26 cellular contexts compared by ENCODE assay signal in the genomic region with DNA sequence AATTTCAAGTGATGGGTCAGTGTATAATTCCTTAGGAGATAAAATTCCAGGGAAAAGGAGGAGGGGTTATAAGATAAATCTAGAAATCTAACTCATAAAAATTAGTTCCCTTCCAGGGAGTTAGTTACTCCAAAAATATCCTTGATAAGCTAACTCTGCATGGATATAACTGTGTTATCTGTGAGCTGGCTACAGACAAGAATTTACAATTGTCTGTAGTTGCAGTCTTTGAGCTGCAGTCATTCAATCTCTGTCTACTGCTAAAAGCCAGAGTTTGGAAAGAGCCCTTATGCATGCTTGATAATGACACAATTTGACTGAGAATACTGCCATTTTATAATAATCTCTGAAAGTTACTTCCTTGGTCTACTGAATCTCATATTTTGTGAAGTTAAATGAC.
"Had no signal": no experiment of that assay in that cellular context is flagged by ENCODE, and none has a peak within 500 bp of the region (broad histone marks: within the 10 kb centered on the region; RNA-seq: fewer than 3 reads in every experiment).

No MANE protein-coding gene starts in this region.

- H3K27ac ChIP-seq: body of pancreas, colonic mucosa had no signal

- H3K36me3 Mint-ChIP-seq: activated naive CD8-positive, alpha-beta T cell had no signal

- H3K4me3 ChIP-seq: body of pancreas, colonic mucosa had no signal

- ATAC-seq: activated CD4-positive, alpha-beta T cell treated with anti-CD3 and anti-CD28 coated beads for 36 hours; activated T-cell treated with anti-CD3 and anti-CD28 coated beads, Interleukin-2, amount 50 U/mL, for 4 hours; activated T-helper 17 cell treated with anti-CD3 and anti-CD28 coated beads, Interleukin-2, amount 50 U/mL, for 72 hours; body of pancreas; esophagus mucosa had no signal

- H3K4me3 Mint-ChIP-seq: activated CD4-positive, alpha-beta memory T cell treated with anti-CD3 and anti-CD28 coated beads, Interleukin-2, amount 10 ng/mL, durations not matched to agents 7 days and 5 days; activated CD4-positive, alpha-beta T cell treated with anti-CD3 and anti-CD28 coated beads for 36 hours; activated CD4-positive, alpha-beta T cell treated with anti-CD3 and anti-CD28 coated beads, Interleukin-2, amount 10 ng/mL, durations not matched to agents 24 days and 14 days; activated naive CD8-positive, alpha-beta T cell; activated T-cell treated with anti-CD3 and anti-CD28 coated beads, Interleukin-2, amount 50 U/mL, for 4 hours; activated T-helper 17 cell treated with anti-CD3 and anti-CD28 coated beads, Interleukin-2, amount 50 U/mL, for 72 hours had no signal

- H3K27me3 Mint-ChIP-seq: activated CD4-positive, alpha-beta memory T cell treated with anti-CD3 and anti-CD28 coated beads, Interleukin-2, amount 10 ng/mL, durations not matched to agents 7 days and 5 days; activated CD4-positive, alpha-beta T cell treated with anti-CD3 and anti-CD28 coated beads for 36 hours; activated naive CD8-positive, alpha-beta T cell; activated T-helper 17 cell treated with anti-CD3 and anti-CD28 coated beads, Interleukin-2, amount 50 U/mL, for 72 hours had no signal

- H3K27ac Mint-ChIP-seq: activated CD4-positive, alpha-beta memory T cell treated with anti-CD3 and anti-CD28 coated beads, Interleukin-2, amount 10 ng/mL, durations not matched to agents 7 days and 5 days; activated CD4-positive, alpha-beta T cell treated with anti-CD3 and anti-CD28 coated beads for 36 hours; activated CD4-positive, alpha-beta T cell treated with anti-CD3 and anti-CD28 coated beads, Interleukin-2, amount 10 ng/mL, durations not matched to agents 24 days and 14 days; activated naive CD8-positive, alpha-beta T cell; activated T-helper 17 cell treated with anti-CD3 and anti-CD28 coated beads, Interleukin-2, amount 50 U/mL, for 72 hours had no signal

- H3K27me3 ChIP-seq: body of pancreas, colonic mucosa had no signal

- H3K4me1 ChIP-seq: body of pancreas, colonic mucosa had no signal

- H3K9me3 Mint-ChIP-seq: activated CD4-positive, alpha-beta memory T cell treated with anti-CD3 and anti-CD28 coated beads, Interleukin-2, amount 10 ng/mL, durations not matched to agents 7 days and 5 days; activated CD4-positive, alpha-beta T cell treated with anti-CD3 and anti-CD28 coated beads, Interleukin-2, amount 10 ng/mL, durations not matched to agents 24 days and 14 days; activated T-cell treated with anti-CD3 and anti-CD28 coated beads, Interleukin-2, amount 50 U/mL, for 4 hours; activated T-helper 17 cell treated with anti-CD3 and anti-CD28 coated beads, Interleukin-2, amount 50 U/mL, for 72 hours had no signal

- FAIRE-seq: frontal cortex had no signal

- H3K4me1 Mint-ChIP-seq: activated CD4-positive, alpha-beta memory T cell treated with anti-CD3 and anti-CD28 coated beads, Interleukin-2, amount 10 ng/mL, durations not matched to agents 7 days and 5 days; activated CD4-positive, alpha-beta T cell treated with anti-CD3 and anti-CD28 coated beads for 36 hours; activated CD4-positive, alpha-beta T cell treated with anti-CD3 and anti-CD28 coated beads, Interleukin-2, amount 10 ng/mL, durations not matched to agents 24 days and 14 days; activated T-helper 17 cell treated with anti-CD3 and anti-CD28 coated beads, Interleukin-2, amount 50 U/mL, for 72 hours had no signal

- H3K9me3 ChIP-seq: body of pancreas, colonic mucosa had no signal

- DNase-seq: activated CD4-positive, alpha-beta memory T cell treated with anti-CD3 and anti-CD28 coated beads, Interleukin-2, amount 10 ng/mL, durations not matched to agents 7 days and 5 days; activated CD4-positive, alpha-beta T cell treated with anti-CD3 and anti-CD28 coated beads for 36 hours; activated CD4-positive, alpha-beta T cell treated with anti-CD3 and anti-CD28 coated beads, Interleukin-2, amount 10 ng/mL, durations not matched to agents 24 days and 14 days; activated CD4-positive, CD25-positive, alpha-beta regulatory T cell; activated CD4-positive, CD25-positive, alpha-beta regulatory T cell treated with anti-CD3 and anti-CD28 coated beads, Interleukin-2, amount 50 U/mL, for 72 hours; activated CD8-positive, alpha-beta memory T cell treated with anti-CD3 and anti-CD28 coated beads, Interleukin-2, amount 50 U/mL, for 48 hours; activated effector memory CD4-positive, alpha-beta T cell treated with Interleukin-2 at 50 U/mL for 16 hours; activated gamma-delta T cell treated with Interleukin-2 at 50 U/mL for 16 hours; activated naive CD4-positive, alpha-beta T cell treated with anti-CD3 and anti-CD28 coated beads, Interleukin-2, amount 50 U/mL, for 16 hours; activated naive CD4-positive, alpha-beta T cell treated with Interleukin-2 at 50 U/mL for 16 hours; activated T-cell treated with anti-CD3 and anti-CD28 coated beads for 4 hours; activated T-cell treated with anti-CD3 and anti-CD28 coated beads, Interleukin-2, amount 50 U/mL, for 4 hours; amygdala; aorta; body of pancreas; central memory CD4-positive, alpha-beta T cell; cerebellar nuclear complex; colonic mucosa; effector CD8-positive, alpha-beta T cell; foreskin fibroblast; head of caudate nucleus; T-helper 2 cell had no signal

- H3K36me3 ChIP-seq: colonic mucosa had no signal
